In genomic region chr14:103715052-103716000, GRCh38 we compare ENCODE assay signal across 8 cellular contexts. TPM values are rescaled to one million over a fixed set of nuclear protein-coding genes. Genes with fewer than 3 reads are reported as not detected.
DNase-seq lines count a peak whose midpoint lies in the region; ATAC-seq and TF ChIP-seq lines count a peak whose summit lies in the region.

TSS of gene XRCC3 (minus strand) at chr14:103715451. CDS start at chr14:103711087, 4,364 bp downstream.
TSS of gene ZFYVE21 (plus strand) at chr14:103715810. CDS start at chr14:103715842, 32 bp downstream.

- POLR2A ChIA-PET in CD8-positive, alpha-beta T cell (lab: Charles Lee) = interaction anchor here (0.6 to 1.2 kb wide), 6 partner anchors 24 to 382 kb away, joined by 3 to 6 read pairs (median 3); partner anchors contain the start of gene EIF5

- peak; percentile 96 for ATAC-seq in CD8-positive, alpha-beta T cell
- ATAC-seq in GM19467 (IDR thresholded peaks at IDR 0.05; ENCODE audit: unreplicated experiment) (peak; percentile 92), lung (ENCODE audit: insufficient read depth, low FRiP score) (peak; percentile 96)

- peak within 1 kb of the TSS; percentile 74 for H3K4me3 ChIP-seq in CD8-positive, alpha-beta T cell (ENCODE audit: low read depth, low read length)
- peak within 1 kb of the TSS; percentile 80 for H3K4me3 ChIP-seq in lung

- H3K9me3 Mint-ChIP-seq in CD8-positive, alpha-beta T cell = no peaks in the 10 kb centered on the region

- 1% methylated on average over 95 to 121 of the region's 121 CpGs for WGBS in lung, 2 donors

- peaks cover 18% of the 10 kb centered on the region for H3K4me1 ChIP-seq in CD8-positive, alpha-beta T cell (ENCODE audit: insufficient read depth, low read length)
- peaks cover 6 to 31% of the 10 kb centered on the region in 2 donors for H3K4me1 ChIP-seq in lung (ENCODE audit: control insufficient read depth in 2 of 2, insufficient read depth in 2 of 2, low read length in 2 of 2)

- no peaks in the 10 kb centered on the region for H3K27me3 ChIP-seq in CD8-positive, alpha-beta T cell (ENCODE audit: insufficient read depth, low read length)
- no peaks in the 10 kb centered on the region for H3K27me3 ChIP-seq in lung (ENCODE audit: control insufficient read depth, insufficient read depth)

- peaks cover 43% of the 10 kb centered on the region for H3K4me1 Mint-ChIP-seq in CD8-positive, alpha-beta T cell (ENCODE audit: low read depth)

- no peaks in the 10 kb centered on the region for H3K36me3 ChIP-seq in CD8-positive, alpha-beta T cell (ENCODE audit: insufficient read depth, low read length)
- no peaks in the 10 kb centered on the region for H3K36me3 ChIP-seq in lung (ENCODE audit: control insufficient read depth in 2 of 2, insufficient read depth in 2 of 2, low read length in 2 of 2)

- intact Hi-C loops in CD8-positive, alpha-beta T cell (cut with DNase I, micrococcal nuclease) = loop anchor here (1.0 to 5.0 kb wide), 13 partner anchors 33 to 1307 kb away; partner anchors contain the start of genes KLC1 (in 2 of the 2), PPP1R13B (in 2 of the 2), CDCA4 (in 1 of the 2) and EIF5 (in 1 of the 2)

- peak; percentile 99 to 100 (median 99) for DNase-seq in CD8-positive, alpha-beta T cell
- peak; percentile 99 for DNase-seq in HS-27A (ENCODE audit: low read depth)
- DNase-seq in NK-92 (lab: John Stamatoyannopoulos, UW; ENCODE audit: unreplicated experiment) = peak; percentile 95
- peak; percentile 98 to 99 for DNase-seq in activated CD8-positive, alpha-beta memory T cell treated with anti-CD3 and anti-CD28 coated beads for 1 hour (ENCODE audit: extremely low read depth in 1 of 2, low read depth in 1 of 2)
- peak; percentile 99 for DNase-seq in effector CD8-positive, alpha-beta T cell (lab: John Stamatoyannopoulos, UW)
- DNase-seq in lung (ENCODE audit: low spot score) = peak; percentile 99
- peak; percentile 98 to 100 (median 99) for DNase-seq in stimulated activated CD4-positive, alpha-beta T cell treated with anti-CD3 and anti-CD28 coated beads, TNF-alpha, amount 100 ng/mL, for 4 hours (ENCODE audit: low read depth in 3 of 3)

- H3K9me3 ChIP-seq in CD8-positive, alpha-beta T cell (ENCODE audit: low read length) = no peaks in the 10 kb centered on the region
- H3K9me3 ChIP-seq in lung (ENCODE audit: control insufficient read depth in 2 of 2, insufficient read depth in 1 of 2, low read length in 1 of 2) = no peaks in the 10 kb centered on the region

- CTCF ChIA-PET in CD8-positive, alpha-beta T cell (lab: Charles Lee) = no interaction called here

- peak within 1 kb of the TSS; percentile 97 for H3K4me3 Mint-ChIP-seq in CD8-positive, alpha-beta T cell

- H3K27ac Mint-ChIP-seq in CD8-positive, alpha-beta T cell = peak within 1 kb of the TSS; percentile 89

- H3K27ac ChIP-seq in CD8-positive, alpha-beta T cell (ENCODE audit: low read depth, low read length) = peak within 1 kb of the TSS; percentile 33
- H3K27ac ChIP-seq in lung (ENCODE audit: low read depth in 1 of 2, low read length in 1 of 2) = peak within 1 kb of the TSS; percentile 73 to 84

- H3K36me3 Mint-ChIP-seq in CD8-positive, alpha-beta T cell = peaks cover 6% of the 10 kb centered on the region

- no peaks in the 10 kb centered on the region for H3K27me3 Mint-ChIP-seq in CD8-positive, alpha-beta T cell (ENCODE audit: low read depth)

- TF ChIP-seq CTCF in CD8-positive, alpha-beta T cell (IDR thresholded peaks at IDR 0.05) = no peak
- TF ChIP-seq CTCF in lung (IDR thresholded peaks at IDR 0.05; ENCODE audit: control extremely low read depth, extremely low read depth) = no peak

RNA-seq across cellular contexts. Expression of gene XRCC3, which starts in this region (rescaled TPM):
- 1 to 10 TPM; 5.5 to 6.6 TPM for total RNA-seq in CD8-positive, alpha-beta T cell
- 10 to 100 TPM in 1 of 2 donors, 1 to 10 TPM in 1; 6.5 to 10.4 TPM for total RNA-seq in lung
- 1 to 10 TPM; 4.4 to 5.4 TPM for polyA plus RNA-seq in lung

RNA-seq across cellular contexts. Expression of gene ZFYVE21, which starts in this region (rescaled TPM):
- total RNA-seq in CD8-positive, alpha-beta T cell = 1 to 10 TPM; 2.5 to 3.7 TPM
- total RNA-seq in lung = 10 to 100 TPM; 52.7 to 68.3 TPM
- 10 to 100 TPM; 39.4 to 42.3 TPM for polyA plus RNA-seq in lung

Comparison
In these comparisons a context has a peak if more than half of its experiments do, and no peak if none do; other contexts are left out.
1. Peak in every context shown above with its lines: DNase-seq, ATAC-seq, H3K4me3 ChIP-seq and H3K27ac ChIP-seq.
2. RNA of gene ZFYVE21 (total RNA-seq): 52.7 to 68.3 TPM in lung; 2.5 to 3.7 TPM in CD8-positive, alpha-beta T cell; every median in the first group is over 10 times any median in the second.